In the genomic region with DNA sequence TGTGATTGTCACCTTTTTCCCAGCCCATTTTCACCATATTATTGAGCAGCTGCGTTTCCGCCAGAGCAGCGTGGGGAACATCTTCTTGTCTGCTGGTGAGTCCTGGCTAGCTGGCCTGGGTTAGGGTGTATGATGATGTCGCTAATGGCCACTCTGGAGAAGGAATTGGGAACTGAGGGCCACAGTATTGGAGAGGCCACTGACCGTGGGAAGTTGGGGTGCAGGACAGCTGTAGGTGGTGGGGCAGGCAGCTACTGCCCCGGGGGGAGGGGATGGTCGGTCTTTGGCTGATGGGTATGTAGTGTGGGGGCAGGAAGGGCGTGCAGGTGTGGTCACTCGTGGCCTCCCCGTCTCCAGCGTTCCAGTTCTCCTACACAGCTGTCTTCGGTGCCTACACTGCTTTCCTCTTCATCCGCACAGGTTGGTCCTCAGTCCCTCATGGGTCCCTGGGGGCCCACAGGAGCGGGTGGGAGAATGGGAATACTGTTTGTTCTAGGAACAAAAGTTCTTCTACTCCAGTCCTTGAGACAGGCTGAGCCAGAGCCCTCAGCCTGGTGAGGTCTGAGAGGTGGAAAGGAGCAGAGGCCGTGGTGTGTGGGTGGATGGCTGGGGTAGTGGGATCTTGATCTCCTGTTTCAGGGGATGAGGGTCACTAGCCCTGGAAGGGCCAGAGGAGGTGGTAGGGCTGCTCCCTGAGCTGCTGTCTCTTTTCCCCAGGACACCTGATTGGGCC, we compare ENCODE assay signal across 16 cellular contexts. TPM values are rescaled to one million over a fixed set of nuclear protein-coding genes. Genes with fewer than 3 reads are reported as not detected.
DNase-seq lines count a peak whose midpoint lies in the region; ATAC-seq and TF ChIP-seq lines count a peak whose summit lies in the region.
"Had no signal": no experiment of that assay in that cellular context is flagged by ENCODE, and none has a peak within 500 bp of the region (broad histone marks: within the 10 kb centered on the region; RNA-seq: fewer than 3 reads in every experiment).

No MANE protein-coding gene starts in this region.

- H3K27me3 ChIP-seq in upper lobe of left lung = no peaks in the 10 kb centered on the region
- H3K27me3 ChIP-seq: brain microvascular endothelial cell, SJSA1, tibial artery had no signal

- peak overlapping the region; percentile 56 for H3K27ac Mint-ChIP-seq in activated naive CD4-positive, alpha-beta T cell treated with anti-CD3 and anti-CD28 coated beads, Interleukin-2, amount 10 ng/mL, durations not matched to agents 7 days and 5 days
- H3K27ac Mint-ChIP-seq in memory B cell = peak overlapping the region; percentile 21

- TF ChIP-seq EP300 in upper lobe of left lung (IDR thresholded peaks at IDR 0.05) = no peak

- CTCF ChIA-PET in activated naive CD4-positive, alpha-beta T cell treated with anti-CD3 and anti-CD28 coated beads, Interleukin-2, amount 10 ng/mL, durations not matched to agents 7 days and 5 days (lab: Charles Lee) = no interaction called here

- no peak for ATAC-seq in memory B cell (ENCODE audit: low read depth)
- no peak for ATAC-seq in upper lobe of left lung (ENCODE audit: low FRiP score in 2 of 2)
- no peak for ATAC-seq in HG03095 (IDR thresholded peaks at IDR 0.05; ENCODE audit: unreplicated experiment)
- no peak for ATAC-seq in GM21367 (IDR thresholded peaks at IDR 0.05; ENCODE audit: unreplicated experiment)

- H3K36me3 Mint-ChIP-seq in activated naive CD4-positive, alpha-beta T cell treated with anti-CD3 and anti-CD28 coated beads, Interleukin-2, amount 10 ng/mL, durations not matched to agents 7 days and 5 days = peaks cover 13% of the 10 kb centered on the region
- peaks cover 2% of the 10 kb centered on the region for H3K36me3 Mint-ChIP-seq in memory B cell

- peaks cover 0 to 40% (median 28%) of the 10 kb centered on the region in 4 donors for H3K36me3 ChIP-seq in upper lobe of left lung

- no peak for DNase-seq in activated naive CD4-positive, alpha-beta T cell treated with anti-CD3 and anti-CD28 coated beads, Interleukin-2, amount 10 ng/mL, durations not matched to agents 7 days and 5 days
- DNase-seq in activated naive CD4-positive, alpha-beta T cell (lab: John Stamatoyannopoulos, UW) = no peak
- peak; percentile 45 for DNase-seq in activated CD8-positive, alpha-beta memory T cell treated with anti-CD3 and anti-CD28 coated beads, Interleukin-2, amount 50 U/mL, for 48 hours
- DNase-seq in memory B cell (ENCODE audit: low spot score in 2 of 2) = no peak
- peak; percentile 15 to 25 for DNase-seq in upper lobe of left lung
- DNase-seq in NCI-H2029 (lab: John Stamatoyannopoulos, UW) = no peak
- DNase-seq: AML-193, brain microvascular endothelial cell, GF-D8, NCI-H1436, NCI-H748 treated with DMSO at 0.1 percent for 48 hours, retina had no signal

- peaks cover 38% of the 10 kb centered on the region for H3K4me1 Mint-ChIP-seq in activated naive CD4-positive, alpha-beta T cell treated with anti-CD3 and anti-CD28 coated beads, Interleukin-2, amount 10 ng/mL, durations not matched to agents 7 days and 5 days
- peaks cover 25% of the 10 kb centered on the region for H3K4me1 Mint-ChIP-seq in memory B cell

- H3K9me3 ChIP-seq in upper lobe of left lung = no peaks in the 10 kb centered on the region
- H3K9me3 ChIP-seq: SJSA1, tibial artery had no signal

- H3K4me1 ChIP-seq in upper lobe of left lung = peaks cover 19 to 38% (median 31%) of the 10 kb centered on the region in 4 donors

- H3K4me3 ChIP-seq in upper lobe of left lung = no peak overlapping the region
- H3K4me3 ChIP-seq: tibial artery had no signal

- TF ChIP-seq CTCF in upper lobe of left lung (IDR thresholded peaks at IDR 0.05) = no peak

- no peaks in the 10 kb centered on the region for H3K9me3 Mint-ChIP-seq in activated naive CD4-positive, alpha-beta T cell treated with anti-CD3 and anti-CD28 coated beads, Interleukin-2, amount 10 ng/mL, durations not matched to agents 7 days and 5 days
- H3K9me3 Mint-ChIP-seq in memory B cell = no peaks in the 10 kb centered on the region

- H3K27me3 Mint-ChIP-seq in activated naive CD4-positive, alpha-beta T cell treated with anti-CD3 and anti-CD28 coated beads, Interleukin-2, amount 10 ng/mL, durations not matched to agents 7 days and 5 days = no peaks in the 10 kb centered on the region
- no peaks in the 10 kb centered on the region for H3K27me3 Mint-ChIP-seq in memory B cell

- no peak for TF ChIP-seq POLR2A in upper lobe of left lung (IDR thresholded peaks at IDR 0.05)

- no peak overlapping the region for H3K27ac ChIP-seq in upper lobe of left lung
- H3K27ac ChIP-seq: brain microvascular endothelial cell, SJSA1, tibial artery had no signal

- 94 to 95% methylated on average over 11 to 14 of the region's 15 CpGs for WGBS in upper lobe of left lung, 2 donors

- H3K4me3 Mint-ChIP-seq in activated naive CD4-positive, alpha-beta T cell treated with anti-CD3 and anti-CD28 coated beads, Interleukin-2, amount 10 ng/mL, durations not matched to agents 7 days and 5 days = peak overlapping the region; percentile 84
- H3K4me3 Mint-ChIP-seq in memory B cell = peak overlapping the region; percentile 90

RNA-seq across cellular contexts. Expression of a gene that starts 2.1 kb away (rescaled TPM):
- total RNA-seq in upper lobe of left lung = 10 to 100 TPM in 5 of 6 donors, 1 to 10 TPM in 1; 7.2 to 28.6 (median 17.5) TPM

RNA-seq across cellular contexts. Expression of a gene that starts 11.6 kb away (rescaled TPM):
- total RNA-seq in upper lobe of left lung = 10 to 100 TPM; 11.4 to 29.0 (median 21.8) TPM

Comparison
In these comparisons a context has a peak if more than half of its experiments do, and no peak if none do; other contexts are left out.
1. DNase-seq: peak in activated CD8-positive, alpha-beta memory T cell treated with anti-CD3 and anti-CD28 coated beads, Interleukin-2, amount 50 U/mL, for 48 hours (single experiment) and upper lobe of left lung (2 of 2); none in activated naive CD4-positive, alpha-beta T cell treated with anti-CD3 and anti-CD28 coated beads, Interleukin-2, amount 10 ng/mL, durations not matched to agents 7 days and 5 days (single experiment), activated naive CD4-positive, alpha-beta T cell (0 of 4), memory B cell (0 of 2) and NCI-H2029 (single experiment).